Comparison of ENCODE assay signal across 1 cellular context in the genomic region with DNA sequence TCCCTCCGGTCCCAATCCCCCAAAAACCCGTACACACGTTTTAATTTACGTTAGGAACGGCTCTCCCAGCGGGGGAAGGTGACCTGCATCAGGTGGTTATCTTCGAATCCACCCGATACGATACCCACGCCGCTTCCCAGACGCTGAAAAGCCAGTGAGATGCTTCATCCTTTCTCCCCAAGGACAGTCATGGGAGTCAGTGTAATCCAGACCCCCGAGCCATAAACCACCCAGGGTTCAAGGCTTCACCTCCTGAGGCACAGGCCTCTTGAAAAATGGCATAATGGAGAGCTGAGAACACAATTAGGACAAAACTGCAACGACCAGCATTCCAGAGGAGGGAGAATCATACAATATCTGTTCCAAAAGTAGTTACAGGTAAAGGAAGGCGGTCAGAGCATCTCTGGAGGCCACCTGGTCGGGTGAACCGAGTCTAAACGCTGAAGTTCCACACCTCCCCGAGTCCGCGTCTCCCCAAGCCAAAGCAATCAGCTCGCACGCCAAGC.
TF ChIP-seq lines count a peak whose summit lies in the region.

No MANE protein-coding gene starts in this region.

TF ChIP-seq in endothelial cell of umbilical vein, 7 proteins besides CTCF, POLR2A, EP300 and RAD21:
- TF ChIP-seq MYC (IDR thresholded peaks at IDR 0.05; ENCODE audit: low read depth, low read length) (no peak), GATA2 (IDR thresholded peaks at IDR 0.05; ENCODE audit: insufficient read depth, insufficient read length, low read depth, low read length) (no peak), FOS (IDR thresholded peaks at IDR 0.05; ENCODE audit: borderline replicate concordance, insufficient read depth, low read length) (no peak), JUN (IDR thresholded peaks at IDR 0.05; ENCODE audit: borderline replicate concordance, insufficient read depth, insufficient read length, low read depth) (no peak), EZH2 (IDR thresholded peaks at IDR 0.05; ENCODE audit: borderline replicate concordance, low read depth, low read length, severe bottlenecking) (no peak), POLR2AphosphoS5 (IDR thresholded peaks at IDR 0.05; ENCODE audit: insufficient read depth, low read depth, low read length) (no peak)
- TF ChIP-seq, protein P1, sequence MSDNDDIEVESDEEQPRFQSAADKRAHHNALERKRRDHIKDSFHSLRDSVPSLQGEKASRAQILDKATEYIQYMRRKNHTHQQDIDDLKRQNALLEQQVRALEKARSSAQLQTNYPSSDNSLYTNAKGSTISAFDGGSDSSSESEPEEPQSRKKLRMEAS (IDR thresholded peaks at IDR 0.05; ENCODE audit: insufficient read depth, insufficient read length), result no peak
